1 cellular context compared by ENCODE assay signal in genomic region chr7:90599038-90599437, GRCh38.
TF ChIP-seq lines count a peak whose summit lies in the region.

No MANE protein-coding gene starts in this region.

TF ChIP-seq in SK-N-SH, 30 proteins besides CTCF, POLR2A, EP300 and RAD21 (continued from another document):
- TF ChIP-seq USF2 (IDR thresholded peaks at IDR 0.05; ENCODE audit: borderline replicate concordance, low read depth, low read length) (no peak), TEAD4 (IDR thresholded peaks at IDR 0.05; ENCODE audit: borderline replicate concordance, insufficient read depth) (no peak), TAF1 (IDR thresholded peaks at IDR 0.05; ENCODE audit: borderline replicate concordance, low read depth, low read length) (no peak), GABPA (IDR thresholded peaks at IDR 0.05; ENCODE audit: low read depth) (no peak), POLR2AphosphoS5 (IDR thresholded peaks at IDR 0.05; ENCODE audit: low read depth, low read length) (no peak), MAX (IDR thresholded peaks at IDR 0.05; ENCODE audit: low read depth) (0 out of 2 replicates have a peak, but pooled peaks have one; percentile 21)
